Comparison of ENCODE assay signal across 1 cellular context in the genomic region with DNA sequence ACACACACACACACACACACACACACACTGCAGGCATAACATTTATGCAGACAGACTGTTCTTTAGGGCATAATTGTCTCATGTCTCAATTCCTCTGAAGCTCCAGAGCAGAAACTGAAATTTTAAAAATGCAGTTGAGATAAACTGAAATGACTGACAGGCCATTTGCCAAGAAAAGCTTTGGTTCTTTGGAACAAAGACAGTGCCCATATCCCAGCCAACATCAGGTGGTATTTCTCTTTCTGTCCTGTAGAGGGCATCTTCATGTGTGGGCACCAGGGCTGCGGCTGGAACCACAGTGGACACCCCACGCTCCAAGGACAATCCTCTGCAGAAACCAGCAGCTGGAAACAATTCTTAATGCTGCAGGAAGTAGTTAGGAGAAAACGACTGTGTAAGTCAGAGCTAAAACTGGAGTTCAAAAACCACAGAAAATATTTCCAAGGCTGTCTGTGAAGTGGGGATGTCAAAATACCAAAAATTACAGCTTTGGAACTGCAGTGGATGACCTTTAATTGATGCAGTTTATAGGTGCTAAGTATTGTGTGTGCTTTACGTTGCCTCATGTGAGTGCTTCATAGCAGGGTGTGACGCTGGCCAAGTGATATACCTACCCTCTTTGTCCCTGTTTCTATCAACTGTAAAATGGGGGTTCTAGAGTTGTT.
TF ChIP-seq lines count a peak whose summit lies in the region.

No MANE protein-coding gene starts in this region.

TF ChIP-seq in SK-N-SH, 30 proteins besides CTCF, POLR2A, EP300 and RAD21 (continued from another document):
- TF ChIP-seq SMC3 (IDR thresholded peaks at IDR 0.05; ENCODE audit: low read depth, low read length) (peak; percentile 38), TAF1 (IDR thresholded peaks at IDR 0.05; ENCODE audit: borderline replicate concordance, low read depth, low read length) (no peak), FOXJ3 (CRISPR knock-in tag; IDR thresholded peaks at IDR 0.05) (no peak), CHD2 (IDR thresholded peaks at IDR 0.05; ENCODE audit: low read length, partially characterized antibody) (no peak), FOXM1 (IDR thresholded peaks at IDR 0.05; ENCODE audit: low read depth) (no peak), ELF1 (IDR thresholded peaks at IDR 0.05) (no peak), TEAD4 (IDR thresholded peaks at IDR 0.05; ENCODE audit: borderline replicate concordance, insufficient read depth) (no peak), GABPA (IDR thresholded peaks at IDR 0.05; ENCODE audit: low read depth) (0 out of 2 replicates have a peak, but pooled peaks have one; percentile 9), RFX5 (IDR thresholded peaks at IDR 0.05; ENCODE audit: low read length) (no peak), RXRA (IDR thresholded peaks at IDR 0.05; ENCODE audit: borderline replicate concordance, low read depth) (no peak)
- TF ChIP-seq, protein P1, sequence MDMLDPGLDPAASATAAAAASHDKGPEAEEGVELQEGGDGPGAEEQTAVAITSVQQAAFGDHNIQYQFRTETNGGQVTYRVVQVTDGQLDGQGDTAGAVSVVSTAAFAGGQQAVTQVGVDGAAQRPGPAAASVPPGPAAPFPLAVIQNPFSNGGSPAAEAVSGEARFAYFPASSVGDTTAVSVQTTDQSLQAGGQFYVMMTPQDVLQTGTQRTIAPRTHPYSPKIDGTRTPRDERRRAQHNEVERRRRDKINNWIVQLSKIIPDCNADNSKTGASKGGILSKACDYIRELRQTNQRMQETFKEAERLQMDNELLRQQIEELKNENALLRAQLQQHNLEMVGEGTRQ (IDR thresholded peaks at IDR 0.05; ENCODE audit: borderline replicate concordance, low read depth, low read length), result no peak
- TF ChIP-seq, protein P2, sequence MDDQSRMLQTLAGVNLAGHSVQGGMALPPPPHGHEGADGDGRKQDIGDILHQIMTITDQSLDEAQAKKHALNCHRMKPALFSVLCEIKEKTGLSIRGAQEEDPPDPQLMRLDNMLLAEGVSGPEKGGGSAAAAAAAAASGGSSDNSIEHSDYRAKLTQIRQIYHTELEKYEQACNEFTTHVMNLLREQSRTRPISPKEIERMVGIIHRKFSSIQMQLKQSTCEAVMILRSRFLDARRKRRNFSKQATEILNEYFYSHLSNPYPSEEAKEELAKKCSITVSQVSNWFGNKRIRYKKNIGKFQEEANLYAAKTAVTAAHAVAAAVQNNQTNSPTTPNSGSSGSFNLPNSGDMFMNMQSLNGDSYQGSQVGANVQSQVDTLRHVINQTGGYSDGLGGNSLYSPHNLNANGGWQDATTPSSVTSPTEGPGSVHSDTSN (IDR thresholded peaks at IDR 0.05), result peak; percentile 29; the same call in 1 of the 2 replicates
- TF ChIP-seq, protein P3, sequence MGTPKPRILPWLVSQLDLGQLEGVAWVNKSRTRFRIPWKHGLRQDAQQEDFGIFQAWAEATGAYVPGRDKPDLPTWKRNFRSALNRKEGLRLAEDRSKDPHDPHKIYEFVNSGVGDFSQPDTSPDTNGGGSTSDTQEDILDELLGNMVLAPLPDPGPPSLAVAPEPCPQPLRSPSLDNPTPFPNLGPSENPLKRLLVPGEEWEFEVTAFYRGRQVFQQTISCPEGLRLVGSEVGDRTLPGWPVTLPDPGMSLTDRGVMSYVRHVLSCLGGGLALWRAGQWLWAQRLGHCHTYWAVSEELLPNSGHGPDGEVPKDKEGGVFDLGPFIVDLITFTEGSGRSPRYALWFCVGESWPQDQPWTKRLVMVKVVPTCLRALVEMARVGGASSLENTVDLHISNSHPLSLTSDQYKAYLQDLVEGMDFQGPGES (IDR thresholded peaks at IDR 0.05; ENCODE audit: low read depth, low read length), result no peak
- TF ChIP-seq, protein P4, sequence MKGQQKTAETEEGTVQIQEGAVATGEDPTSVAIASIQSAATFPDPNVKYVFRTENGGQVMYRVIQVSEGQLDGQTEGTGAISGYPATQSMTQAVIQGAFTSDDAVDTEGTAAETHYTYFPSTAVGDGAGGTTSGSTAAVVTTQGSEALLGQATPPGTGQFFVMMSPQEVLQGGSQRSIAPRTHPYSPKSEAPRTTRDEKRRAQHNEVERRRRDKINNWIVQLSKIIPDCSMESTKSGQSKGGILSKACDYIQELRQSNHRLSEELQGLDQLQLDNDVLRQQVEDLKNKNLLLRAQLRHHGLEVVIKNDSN (IDR thresholded peaks at IDR 0.05; ENCODE audit: borderline replicate concordance, low read depth), result no peak
- TF ChIP-seq, protein P5, sequence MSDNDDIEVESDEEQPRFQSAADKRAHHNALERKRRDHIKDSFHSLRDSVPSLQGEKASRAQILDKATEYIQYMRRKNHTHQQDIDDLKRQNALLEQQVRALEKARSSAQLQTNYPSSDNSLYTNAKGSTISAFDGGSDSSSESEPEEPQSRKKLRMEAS (IDR thresholded peaks at IDR 0.05; ENCODE audit: low read depth), result no peak
TF ChIP-seq in SK-N-SH: peak in this region for 3.
